ENCODE assay signal across 19 cellular contexts in the genomic region with DNA sequence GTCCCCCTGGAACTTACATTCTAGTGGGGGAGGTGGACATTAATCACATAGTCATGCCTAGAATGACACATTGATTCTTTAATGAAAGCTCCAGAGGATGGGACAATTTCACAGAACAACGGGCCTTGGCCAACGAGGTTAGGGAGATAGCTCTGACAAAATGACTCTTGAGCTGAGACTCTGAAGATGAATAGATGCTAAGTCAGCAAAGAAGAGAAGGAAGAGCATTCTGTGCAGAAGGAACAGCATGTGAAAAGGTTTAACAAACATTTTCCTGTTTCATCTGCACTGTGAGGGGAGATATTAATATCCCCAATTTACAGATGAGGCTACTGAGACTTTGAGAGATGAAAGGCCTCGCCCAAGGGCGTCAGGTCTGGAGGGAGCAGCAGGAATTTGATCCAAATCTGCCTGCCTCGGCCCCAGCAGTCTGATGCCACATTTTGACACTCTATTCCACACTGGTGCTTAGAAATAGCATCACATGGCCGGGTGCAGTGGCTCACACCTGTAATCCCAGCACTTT.
DNase-seq lines count a peak whose midpoint lies in the region; ATAC-seq, FAIRE-seq and TF ChIP-seq lines count a peak whose summit lies in the region.
"Had no signal": no experiment of that assay in that cellular context is flagged by ENCODE, and none has a peak within 500 bp of the region (broad histone marks: within the 10 kb centered on the region; RNA-seq: fewer than 3 reads in every experiment).

No MANE protein-coding gene starts in this region.

- dilution Hi-C loops in IMR-90 (cut with HindIII; ENCODE audit: low sequenced_read_pairs, unreplicated experiment), result no loop called here

- H2BK120ac ChIP-seq in IMR-90 (ENCODE audit: low read depth, low read length), result no peak overlapping the region

- DNase-seq in BE2C (no peak), IMR-90 (no peak), K562 (ENCODE audit: extremely low read depth in 1 of 4, low spot score in 3 of 4) (no peak), left lobe of liver (ENCODE audit: low spot score) (no peak), D341Med (ENCODE audit: low spot score) (no peak), urothelium cell line (ENCODE audit: low spot score) (no peak)
- DNase-seq: Calu3; CD8-positive, alpha-beta T cell; DMS 273 treated with DMSO at 0.1 percent for 48 hours; GDM1 had no signal

- no peak overlapping the region for H3K56ac ChIP-seq in IMR-90 (ENCODE audit: extremely low read depth, insufficient read depth, low read length)

- H3K36me3 ChIP-seq in BE2C (no peaks in the 10 kb centered on the region), IMR-90 (ENCODE audit: control insufficient read depth, insufficient read depth, low read length) (no peaks in the 10 kb centered on the region), K562 (ENCODE audit: control insufficient read depth, insufficient read depth, low read length) (no peaks in the 10 kb centered on the region)
- H3K36me3 ChIP-seq: BLaER1 treated with 17β-estradiol and CSF1 and Interleukin-3, amounts not matched to agents 10 nM and 100 nM had no signal

- H3K27me3 ChIP-seq in BE2C, result no peaks in the 10 kb centered on the region
- H3K27me3 ChIP-seq in IMR-90 (ENCODE audit: control insufficient read depth, insufficient read depth, low read length), result peaks cover 13% of the 10 kb centered on the region
- H3K27me3 ChIP-seq in K562 (ENCODE audit: control insufficient read depth in 2 of 2, insufficient read depth in 2 of 2, low read length in 2 of 2), result no peaks in the 10 kb centered on the region
- H3K27me3 ChIP-seq: BLaER1 treated with 17β-estradiol and CSF1 and Interleukin-3, amounts not matched to agents 10 nM and 100 nM had no signal

- no peaks in the 10 kb centered on the region for H3K79me1 ChIP-seq in IMR-90 (ENCODE audit: low read depth in 1 of 2, low read length in 2 of 2)

- H2BK15ac ChIP-seq in IMR-90 (ENCODE audit: low read depth, low read length), result no peak overlapping the region

- H3K14ac ChIP-seq in IMR-90 (replicated peaks; ENCODE audit: low read depth, low read length), result no peak overlapping the region

- no TSS peak for BruUV-seq in IMR-90 (replicated peaks; lab: Mats Ljungman, UMichigan)
- no TSS peak for BruUV-seq in K562 (replicated peaks; lab: Mats Ljungman, UMichigan)

- no peak overlapping the region for H2BK20ac ChIP-seq in IMR-90 (ENCODE audit: low read depth, low read length)

- TF ChIP-seq POLR2A in IMR-90 (IDR thresholded peaks at IDR 0.05; ENCODE audit: low read depth, low read length) (no peak), K562 (conservative IDR thresholded peaks at IDR 0.05) (no peak)

- FAIRE-seq in K562 (lab: Jason Lieb, UNC), result peak; percentile 6
- FAIRE-seq in urothelium cell line (lab: Jason Lieb, UNC), result no peak
- FAIRE-seq: A204.1, GM12892, GM18507, H54, HTR-8/SVneo had no signal

- TF ChIP-seq CTCF in 22Rv1 (IDR thresholded peaks at IDR 0.05) (no peak), BE2C (IDR thresholded peaks at IDR 0.05; ENCODE audit: low read depth, low read length) (no peak), IMR-90 (conservative IDR thresholded peaks at IDR 0.05; ENCODE audit: low read depth, low read length) (no peak), K562 (IDR thresholded peaks at IDR 0.05 in 2 of 3, conservative IDR thresholded peaks at IDR 0.05 in 1 of 3; ENCODE audit: insufficient read depth in 2 of 3, low read depth in 1 of 3, low read length in 3 of 3) (no peak)

- TF ChIP-seq RAD21 in IMR-90 (IDR thresholded peaks at IDR 0.05; ENCODE audit: low read length) (no peak), K562 (CRISPR knock-in tag; conservative IDR thresholded peaks at IDR 0.05 in 1 of 2, IDR thresholded peaks at IDR 0.05 in 1 of 2) (no peak)

- WGBS in IMR-90 (ENCODE audit: extremely low coverage in 2 of 2, insufficient read length in 1 of 2), 2 experiments, result 71% methylated on average over 1 of the region's 6 CpGs; no CpG with 5 or more reads in 1 of the 2 experiments
- WGBS in K562 (ENCODE audit: insufficient coverage, low coverage, missing lambda C conversion rate), result 32% methylated on average over 6 of the region's 6 CpGs

- POLR2A ChIA-PET in IMR-90 (lab: Charles Lee; ENCODE audit: unreplicated experiment), result no interaction called here
- POLR2A ChIA-PET in K562 (lab: Yijun Ruan, JAX), result interaction anchor here (1.0 to 1.8 kb wide), 6 partner anchors 14 to 43 kb away, joined by 3 to 7 read pairs (median 4); no protein-coding TSS in a partner anchor

- CTCF ChIA-PET in IMR-90 (lab: Yijun Ruan, JAX), result no interaction called here
- CTCF ChIA-PET in K562 (lab: Yijun Ruan, JAX; ENCODE audit: low intra/inter-chr PET ratio), result no interaction called here

- peaks cover 10% of the 10 kb centered on the region; the same call in 2 of the 3 replicates for H3K79me2 ChIP-seq in K562 (ENCODE audit: control insufficient read depth, insufficient read depth, low read length)

- TF ChIP-seq EP300 in K562 (IDR thresholded peaks at IDR 0.05; ENCODE audit: low read length), result no peak

- H3K4me3 ChIP-seq in BE2C (ENCODE audit: low read depth, low read length), result peak overlapping the region; percentile 67
- H3K4me3 ChIP-seq in IMR-90 (ENCODE audit: insufficient read depth, low read depth, low read length), result no peak overlapping the region
- peak overlapping the region; percentile 34 for H3K4me3 ChIP-seq in K562
- H3K4me3 ChIP-seq: BLaER1 treated with 17β-estradiol and CSF1 and Interleukin-3, amounts not matched to agents 10 nM and 100 nM; GM23338 had no signal

- no peaks in the 10 kb centered on the region for H3K9me1 ChIP-seq in IMR-90 (ENCODE audit: insufficient read depth, low read length)
- H3K9me1 ChIP-seq in K562 (ENCODE audit: control insufficient read depth, insufficient read depth, low read length), result no peaks in the 10 kb centered on the region

- H3K4ac ChIP-seq in IMR-90 (ENCODE audit: low read depth, low read length), result no peak overlapping the region

- H3K4me2 ChIP-seq in IMR-90 (ENCODE audit: low read depth, low read length) (no peak overlapping the region), K562 (ENCODE audit: insufficient read depth, low read length) (peak overlapping the region; percentile 77)
- H3K4me2 ChIP-seq: BLaER1 treated with 17β-estradiol and CSF1 and Interleukin-3, amounts not matched to agents 10 nM and 100 nM; GM23338; KMS-11 had no signal

- intact Hi-C loops in IMR-90 (cut with micrococcal nuclease) (no loop called here), K562 (cut with micrococcal nuclease) (no loop called here)

- no peak overlapping the region for H4K8ac ChIP-seq in IMR-90 (ENCODE audit: low read depth in 2 of 2, low read length in 2 of 2)

- no peak overlapping the region for H3K18ac ChIP-seq in IMR-90 (ENCODE audit: low read depth, low read length)

- in situ Hi-C loops in IMR-90 (cut with MboI; ENCODE audit: low sequenced_read_pairs), result no loop called here
- in situ Hi-C loops in K562 (cut with MboI), result no loop called here

- no peak overlapping the region for H4K5ac ChIP-seq in IMR-90 (ENCODE audit: low read depth, low read length)

- H2AFZ ChIP-seq in IMR-90 (replicated peaks; ENCODE audit: low read length, poor library complexity) (no peak overlapping the region), K562 (ENCODE audit: low read depth, low read length) (peak overlapping the region; percentile 36; the same call in 1 of the 2 replicates)
- H2AFZ ChIP-seq: GM23338 had no signal

- no peak overlapping the region for H4K91ac ChIP-seq in IMR-90 (ENCODE audit: insufficient read depth, low read depth, low read length)

- H2BK5ac ChIP-seq in IMR-90 (ENCODE audit: low read depth, low read length, poor library complexity, severe bottlenecking), result no peak overlapping the region

- ATAC-seq in IMR-90 (ENCODE audit: low read depth) (no peak), K562 (no peak), left lobe of liver (no peak)
- ATAC-seq: CD8-positive, alpha-beta T cell had no signal

- H4K20me1 ChIP-seq in IMR-90 (ENCODE audit: insufficient read depth, low read length) (no peaks in the 10 kb centered on the region), K562 (replicated peaks; ENCODE audit: control insufficient read depth, insufficient read depth, low read length) (no peaks in the 10 kb centered on the region)
- H4K20me1 ChIP-seq: BLaER1 treated with 17β-estradiol and CSF1 and Interleukin-3, amounts not matched to agents 10 nM and 100 nM had no signal

- H3K9me3 ChIP-seq in BE2C (no peaks in the 10 kb centered on the region), IMR-90 (ENCODE audit: control insufficient read depth, insufficient read depth, low read length) (no peaks in the 10 kb centered on the region), K562 (replicated peaks; ENCODE audit: control insufficient read depth, insufficient read depth, low read depth, low read length) (no peaks in the 10 kb centered on the region)
- H3K9me3 ChIP-seq: BLaER1 treated with 17β-estradiol and CSF1 and Interleukin-3, amounts not matched to agents 10 nM and 100 nM had no signal

- H2AK5ac ChIP-seq in IMR-90 (ENCODE audit: low read depth, low read length), result no peak overlapping the region

- no peak overlapping the region for H3K23ac ChIP-seq in IMR-90 (ENCODE audit: low read depth, low read length)

- peak overlapping the region; percentile 79 for H3K27ac ChIP-seq in 22Rv1
- no peak overlapping the region for H3K27ac ChIP-seq in IMR-90 (ENCODE audit: insufficient read depth, low read length)
- peak overlapping the region; percentile 69; the same call in 2 of the 3 replicates for H3K27ac ChIP-seq in K562 (ENCODE audit: extremely low read depth, low read depth, low read length)
- H3K27ac ChIP-seq: BLaER1 treated with 17β-estradiol and CSF1 and Interleukin-3, amounts not matched to agents 10 nM and 100 nM; KMS-11 had no signal

- H2AK9ac ChIP-seq in IMR-90 (replicated peaks; ENCODE audit: low read depth, low read length, poor library complexity), result no peak overlapping the region

- H3K9ac ChIP-seq in IMR-90 (ENCODE audit: low read depth, low read length) (no peak overlapping the region), K562 (ENCODE audit: insufficient read depth in 1 of 2, low read depth in 2 of 2, low read length in 2 of 2) (peak overlapping the region; percentile 74 to 75; a peak in 3 of 4 replicates)
- H3K9ac ChIP-seq: BLaER1 treated with 17β-estradiol and CSF1 and Interleukin-3, amounts not matched to agents 10 nM and 100 nM; KMS-11 had no signal

- H3K4me1 ChIP-seq in BE2C (no peaks in the 10 kb centered on the region), IMR-90 (ENCODE audit: control insufficient read depth, insufficient read depth, low read length) (no peaks in the 10 kb centered on the region), K562 (replicated peaks in 1 of 2; ENCODE audit: control insufficient read depth in 2 of 2, insufficient read depth in 2 of 2, low read length in 2 of 2) (peaks cover 4 to 5% of the 10 kb centered on the region in 2 experiments; a peak in 3 of 5 replicates)

TF ChIP-seq in IMR-90, 13 proteins besides CTCF, POLR2A, EP300 and RAD21 (continues in another document):
- TF ChIP-seq BHLHE40 (IDR thresholded peaks at IDR 0.05; ENCODE audit: low read depth, low read length), result no peak
- no peak for TF ChIP-seq RFX5 (IDR thresholded peaks at IDR 0.05; ENCODE audit: low read depth, low read length)
- no peak for TF ChIP-seq CHD1 (IDR thresholded peaks at IDR 0.05; ENCODE audit: low read depth, low read length)

TF ChIP-seq in K562, 482 proteins besides CTCF, POLR2A, EP300 and RAD21 (continues in another document):
- TF ChIP-seq ZNF197 (CRISPR knock-in tag; IDR thresholded peaks at IDR 0.05; ENCODE audit: low read depth) (no peak), TEAD1 (CRISPR knock-in tag; IDR thresholded peaks at IDR 0.05) (0 out of 4 replicates have a peak, but pooled peaks of 1 of the 2 experiments have one; percentile 44)
